In genomic region chr1:94068831-94069648, GRCh38 we compare ENCODE assay signal across 10 cellular contexts. TPM values are rescaled to one million over a fixed set of nuclear protein-coding genes. Genes with fewer than 3 reads are reported as not detected.
A peak's percentile ranks its signal among the peaks of the same experiment; 100 is the strongest.
DNase-seq lines count a peak whose midpoint lies in the region; ATAC-seq and TF ChIP-seq lines count a peak whose summit lies in the region.
"Had no signal": no experiment of that assay in that cellular context is flagged by ENCODE, and none has a peak within 500 bp of the region (broad histone marks: within the 10 kb centered on the region; RNA-seq: fewer than 3 reads in every experiment).

No MANE protein-coding gene starts in this region.

- H3K4me1 Mint-ChIP-seq in T-helper 17 cell, result peaks cover 5% of the 10 kb centered on the region

- no peak overlapping the region for H3K4me3 Mint-ChIP-seq in T-helper 17 cell
- H3K4me3 Mint-ChIP-seq: activated naive CD4-positive, alpha-beta T cell treated with anti-CD3 and anti-CD28 coated beads, Interleukin-2, amount 50 U/mL, for 24 hours had no signal

- peaks cover 6% of the 10 kb centered on the region for H3K36me3 Mint-ChIP-seq in T-helper 17 cell (ENCODE audit: low read depth)
- H3K36me3 Mint-ChIP-seq: activated naive CD4-positive, alpha-beta T cell treated with anti-CD3 and anti-CD28 coated beads, Interleukin-2, amount 50 U/mL, for 24 hours had no signal

- no peak for ATAC-seq in T-helper 17 cell
- no peak for ATAC-seq in HG03571 (IDR thresholded peaks at IDR 0.05; ENCODE audit: unreplicated experiment)

- no peak overlapping the region for H3K4me3 ChIP-seq in duodenal mucosa (ENCODE audit: low read depth in 1 of 2, low read length in 2 of 2)

- no peak overlapping the region for H3K9ac ChIP-seq in duodenal mucosa (ENCODE audit: low read depth in 1 of 2, low read length in 2 of 2)

- no peak for TF ChIP-seq CTCF in 22Rv1 (IDR thresholded peaks at IDR 0.05)

- DNase-seq in NCI-H146 treated with DMSO at 0.1 percent for 48 hours (lab: John Stamatoyannopoulos, UW; ENCODE audit: unreplicated experiment), result peak; percentile 15
- peak; percentile 67 for DNase-seq in mucosa of gallbladder (ENCODE audit: low spot score)
- no peak for DNase-seq in T-helper 17 cell
- no peak for DNase-seq in NCI-H1694 treated with DMSO at 0.1 percent for 48 hours (lab: John Stamatoyannopoulos, UW)
- DNase-seq in stimulated activated CD4-positive, alpha-beta T cell treated with anti-CD3 and anti-CD28 coated beads, Interleukin-15, amount 100 ng/mL, for 24 hours, result no peak

- H3K36me3 ChIP-seq in duodenal mucosa (ENCODE audit: control insufficient read depth in 1 of 2, insufficient read depth in 2 of 2, low read length in 2 of 2), result no peaks in the 10 kb centered on the region

- no peak overlapping the region for H3K27ac Mint-ChIP-seq in T-helper 17 cell
- H3K27ac Mint-ChIP-seq: activated naive CD4-positive, alpha-beta T cell treated with anti-CD3 and anti-CD28 coated beads, Interleukin-2, amount 50 U/mL, for 24 hours had no signal

- H3K27me3 Mint-ChIP-seq in T-helper 17 cell, result peaks cover 42% of the 10 kb centered on the region
- H3K27me3 Mint-ChIP-seq: activated naive CD4-positive, alpha-beta T cell treated with anti-CD3 and anti-CD28 coated beads, Interleukin-2, amount 50 U/mL, for 24 hours had no signal

- H3K4me1 ChIP-seq in duodenal mucosa (ENCODE audit: control insufficient read depth in 1 of 2, insufficient read depth in 2 of 2, low read length in 2 of 2), result peaks cover 18 to 24% of the 10 kb centered on the region in 2 donors

- no peaks in the 10 kb centered on the region for H3K27me3 ChIP-seq in duodenal mucosa (ENCODE audit: control insufficient read depth in 1 of 2, insufficient read depth in 2 of 2, low read length in 2 of 2)

- H3K9me3 ChIP-seq in duodenal mucosa (ENCODE audit: control insufficient read depth in 1 of 2, low read length in 2 of 2) (no peaks in the 10 kb centered on the region), T-helper 17 cell (ENCODE audit: control insufficient read depth, low read length, poor library complexity, severe bottlenecking) (no peaks in the 10 kb centered on the region)

- H3K27ac ChIP-seq in 22Rv1 (peak overlapping the region; percentile 46), duodenal mucosa (ENCODE audit: low read depth, low read length) (peak overlapping the region; percentile 13)

RNA-seq across cellular contexts. Expression of gene ABCA4, which starts 51.9 kb away (rescaled TPM):
- total RNA-seq in mucosa of gallbladder (0.26 TPM), T-helper 17 cell (not detected)
- total RNA-seq: NCI-H460 had no signal

Comparison
In these comparisons a context has a peak if more than half of its experiments do, and no peak if none do; other contexts are left out.
1. DNase-seq: peak in NCI-H146 treated with DMSO at 0.1 percent for 48 hours (single experiment) and mucosa of gallbladder (single experiment); none in T-helper 17 cell (0 of 3), NCI-H1694 treated with DMSO at 0.1 percent for 48 hours (single experiment) and stimulated activated CD4-positive, alpha-beta T cell treated with anti-CD3 and anti-CD28 coated beads, Interleukin-15, amount 100 ng/mL, for 24 hours (single experiment).